In the genomic region with DNA sequence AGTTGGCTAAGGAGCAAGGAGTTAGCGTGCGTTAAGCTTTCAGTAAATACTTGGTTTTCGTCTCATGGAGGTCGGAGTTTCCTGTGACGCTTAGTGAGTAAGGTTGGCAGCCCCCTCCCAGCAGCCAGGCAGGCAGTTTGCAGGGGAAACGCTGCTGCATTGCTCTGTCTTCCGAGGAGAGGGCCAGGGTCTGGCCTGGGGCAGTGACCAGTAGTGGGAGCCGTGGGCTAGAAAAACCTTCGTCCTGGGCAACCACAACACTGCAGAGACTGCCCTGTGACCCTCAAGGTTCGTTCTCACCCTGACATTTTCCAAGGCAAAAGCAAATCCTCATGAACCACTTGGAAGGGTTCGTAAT, we compare ENCODE assay signal across 6 cellular contexts. TPM values are rescaled to one million over a fixed set of nuclear protein-coding genes. Genes with fewer than 3 reads are reported as not detected.
DNase-seq lines count a peak whose midpoint lies in the region; ATAC-seq and TF ChIP-seq lines count a peak whose summit lies in the region.

No MANE protein-coding gene starts in this region.

- H3K27me3 ChIP-seq in RWPE2 (ENCODE audit: insufficient read depth, poor library complexity, severe bottlenecking): no peaks in the 10 kb centered on the region
- no peaks in the 10 kb centered on the region for H3K27me3 ChIP-seq in hepatocyte
- H3K27me3 ChIP-seq in upper lobe of right lung: no peaks in the 10 kb centered on the region

- TF ChIP-seq CTCF in GM13977 (IDR thresholded peaks at IDR 0.05; ENCODE audit: extremely low read depth, insufficient read depth, missing control alignments): peak; percentile 27
- TF ChIP-seq CTCF in RWPE2 (IDR thresholded peaks at IDR 0.05; ENCODE audit: poor library complexity, severe bottlenecking): no peak
- peak; percentile 21 for TF ChIP-seq CTCF in hepatocyte (IDR thresholded peaks at IDR 0.05; ENCODE audit: poor library complexity)
- TF ChIP-seq CTCF in upper lobe of right lung (IDR thresholded peaks at IDR 0.05): no peak

- WGBS in hepatocyte (ENCODE audit: low lambda C conversion rate, missing lambda C conversion rate): 6% methylated on average over 11 of the region's 11 CpGs

- DNase-seq in GM13977 (ENCODE audit: low spot score): no peak
- DNase-seq in RWPE2 (ENCODE audit: low spot score): no peak
- no peak for DNase-seq in hepatocyte (ENCODE audit: low spot score)
- DNase-seq in upper lobe of right lung: no peak
- no peak for DNase-seq in sciatic nerve (ENCODE audit: low spot score)
- no peak for DNase-seq in amniotic stem cell (lab: John Stamatoyannopoulos, UW)

- H4K20me1 ChIP-seq in hepatocyte (ENCODE audit: insufficient read depth, poor library complexity, severe bottlenecking): peaks cover 31% of the 10 kb centered on the region

- H3K9me3 ChIP-seq in RWPE2 (ENCODE audit: severe bottlenecking) (no peaks in the 10 kb centered on the region), hepatocyte (ENCODE audit: low read depth) (no peaks in the 10 kb centered on the region), upper lobe of right lung (no peaks in the 10 kb centered on the region)

- intact Hi-C loops in upper lobe of right lung (cut with DNase I): no loop called here
- intact Hi-C loops in sciatic nerve (cut with DNase I): no loop called here

- peak overlapping the region; percentile 98 for H3K4me3 ChIP-seq in RWPE2 (ENCODE audit: severe bottlenecking)
- peak overlapping the region; percentile 52 for H3K4me3 ChIP-seq in hepatocyte
- H3K4me3 ChIP-seq in upper lobe of right lung: peak overlapping the region; percentile 100

- in situ Hi-C loops in GM13977 (cut with MboI; ENCODE audit: low pct_unique_long_range_greater_than_20kb, low sequenced_read_pairs, unreplicated experiment): no loop called here

- H3K27ac ChIP-seq in RWPE2 (ENCODE audit: poor library complexity, severe bottlenecking) (peak overlapping the region; percentile 48), hepatocyte (peak overlapping the region; percentile 75), upper lobe of right lung (peak overlapping the region; percentile 96)

- ATAC-seq in RWPE2 (ENCODE audit: low read depth) (peak; percentile 5; the same call in 1 of the 3 replicates), upper lobe of right lung (no peak), sciatic nerve (no peak)

- peaks cover 57% of the 10 kb centered on the region for H3K79me2 ChIP-seq in hepatocyte

- no peaks in the 10 kb centered on the region for H3K36me3 ChIP-seq in RWPE2 (ENCODE audit: low read depth)
- H3K36me3 ChIP-seq in hepatocyte (replicated peaks; ENCODE audit: insufficient read depth, low read depth): no peaks in the 10 kb centered on the region
- no peaks in the 10 kb centered on the region for H3K36me3 ChIP-seq in upper lobe of right lung

- H3K9me2 ChIP-seq in hepatocyte (replicated peaks; ENCODE audit: insufficient read depth): no peaks in the 10 kb centered on the region

- peak overlapping the region; percentile 47 for H2AFZ ChIP-seq in hepatocyte

- peak overlapping the region; percentile 94 for H3K4me2 ChIP-seq in hepatocyte

- H3K4me1 ChIP-seq in RWPE2 (ENCODE audit: insufficient read depth, poor library complexity, severe bottlenecking) (peaks cover 17% of the 10 kb centered on the region), hepatocyte (ENCODE audit: insufficient read depth) (peaks cover 24% of the 10 kb centered on the region), upper lobe of right lung (peaks cover 30% of the 10 kb centered on the region)

RNA-seq across cellular contexts. Expression of gene TMEM175, which starts 0.4 kb away (rescaled TPM):
- total RNA-seq in hepatocyte (14.8 and 15.5 TPM in 2 replicates), upper lobe of right lung (42.4 TPM), sciatic nerve (26.8 TPM)
- polyA plus RNA-seq in hepatocyte: 31.4 and 49.7 TPM in 2 replicates

RNA-seq across cellular contexts. Expression of gene GAK, which starts 0.6 kb away (rescaled TPM):
- total RNA-seq in hepatocyte (56.3 and 87.1 TPM in 2 replicates), upper lobe of right lung (138 TPM), sciatic nerve (96.6 TPM)
- 84.9 and 88.4 TPM in 2 replicates for polyA plus RNA-seq in hepatocyte

RNA-seq across cellular contexts. Expression of gene DGKQ, which starts 40.7 kb away (rescaled TPM):
- 13.8 and 17.4 TPM in 2 replicates for total RNA-seq in hepatocyte
- 20.7 and 21.1 TPM in 2 replicates for polyA plus RNA-seq in hepatocyte
- total RNA-seq in upper lobe of right lung: 19.1 TPM
- total RNA-seq in sciatic nerve: 9.6 TPM

RNA-seq across cellular contexts. Expression of gene IDUA, which starts 54.2 kb away (rescaled TPM):
- total RNA-seq in hepatocyte (13.1 and 15.5 TPM in 2 replicates), upper lobe of right lung (49.2 TPM), sciatic nerve (36.7 TPM)
- 82.6 and 103 TPM in 2 replicates for polyA plus RNA-seq in hepatocyte

Comparison
In these comparisons a context has a peak if more than half of its experiments do, and no peak if none do; other contexts are left out.
1. CTCF ChIP-seq: peak in GM13977 (single experiment) and hepatocyte (single experiment); none in RWPE2 (single experiment) and upper lobe of right lung (single experiment).
2. Peak in every context shown above with its lines, with median percentiles within 50 percentile points of each other: H3K27ac ChIP-seq and H3K4me3 ChIP-seq.